22 cellular contexts compared by ENCODE assay signal in the genomic region with DNA sequence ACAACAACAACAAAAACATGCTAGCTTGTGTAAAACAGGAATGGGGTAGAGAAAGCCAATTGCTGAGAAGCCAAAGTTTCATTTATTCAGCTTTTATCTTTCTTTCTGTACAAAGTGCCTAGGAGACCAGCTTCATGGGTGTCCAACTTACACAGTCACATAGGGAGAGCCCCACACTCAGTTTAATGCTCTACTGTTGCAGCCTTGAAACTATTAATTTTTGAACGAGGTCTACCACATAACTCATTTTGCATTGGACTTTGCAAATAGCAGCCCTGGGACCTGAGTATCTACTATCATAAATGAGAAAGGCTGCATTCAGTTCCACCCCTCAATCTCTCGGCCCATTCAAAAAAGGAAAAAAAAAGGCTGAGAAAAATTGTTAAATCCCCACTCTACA.
DNase-seq lines count a peak whose midpoint lies in the region; ATAC-seq, FAIRE-seq and TF ChIP-seq lines count a peak whose summit lies in the region.
"Had no signal": no experiment of that assay in that cellular context is flagged by ENCODE, and none has a peak within 500 bp of the region (broad histone marks: within the 10 kb centered on the region; RNA-seq: fewer than 3 reads in every experiment).

No MANE protein-coding gene starts in this region.

- H3K9me3 ChIP-seq in CD4-positive, CD25-positive, alpha-beta regulatory T cell (ENCODE audit: control insufficient read depth in 2 of 2, low read length in 2 of 2), result no peaks in the 10 kb centered on the region
- no peaks in the 10 kb centered on the region for H3K9me3 ChIP-seq in iPS-20b (ENCODE audit: insufficient read depth, low read depth, low read length)
- H3K9me3 ChIP-seq: thoracic aorta, vagina had no signal

- peaks cover 2% of the 10 kb centered on the region for H3K36me3 ChIP-seq in CD4-positive, CD25-positive, alpha-beta regulatory T cell (ENCODE audit: control insufficient read depth, insufficient read depth, low read length)
- peaks cover 2% of the 10 kb centered on the region for H3K36me3 ChIP-seq in iPS-20b (ENCODE audit: insufficient read depth, low read depth, low read length)
- H3K36me3 ChIP-seq: thoracic aorta, vagina had no signal

- no peaks in the 10 kb centered on the region for H3K27me3 ChIP-seq in CD4-positive, CD25-positive, alpha-beta regulatory T cell (ENCODE audit: control insufficient read depth, insufficient read depth, low read length)
- no peaks in the 10 kb centered on the region for H3K27me3 ChIP-seq in iPS-20b (ENCODE audit: insufficient read depth, low read length)
- H3K27me3 ChIP-seq: vagina had no signal

- H3K4me3 ChIP-seq in CD4-positive, CD25-positive, alpha-beta regulatory T cell (ENCODE audit: low read depth, low read length), result no peak overlapping the region
- H3K4me3 ChIP-seq in iPS-20b (ENCODE audit: low read length), result no peak overlapping the region
- H3K4me3 ChIP-seq: GM23248, thoracic aorta, vagina had no signal

- peaks cover 11% of the 10 kb centered on the region for H3K36me3 Mint-ChIP-seq in CD4-positive, CD25-positive, alpha-beta regulatory T cell

- H3K27ac ChIP-seq in CD4-positive, CD25-positive, alpha-beta regulatory T cell (ENCODE audit: insufficient read depth, low read length, poor library complexity, severe bottlenecking), result no peak overlapping the region
- no peak overlapping the region for H3K27ac ChIP-seq in iPS-20b (ENCODE audit: low read length)
- H3K27ac ChIP-seq: epithelial cell of prostate, GM23248, thoracic aorta, vagina had no signal

- in situ Hi-C loops in GM13976 (cut with MboI; ENCODE audit: low sequenced_read_pairs, unreplicated experiment), result no loop called here

- 0 out of 2 replicates have a peak overlapping the region, but pooled peaks have one; percentile 3 for H3K9ac ChIP-seq in iPS-20b (ENCODE audit: low read depth, low read length)
- H3K9ac ChIP-seq: GM23248 had no signal

- H3K4me1 Mint-ChIP-seq in CD4-positive, CD25-positive, alpha-beta regulatory T cell, result peaks cover 66 to 89% (median 79%) of the 10 kb centered on the region in 4 donors

- no peak for FAIRE-seq in RCC 7860 (lab: Jason Lieb, UNC)

- no peak for TF ChIP-seq CTCF in GM13976 (IDR thresholded peaks at IDR 0.05; ENCODE audit: borderline replicate concordance, control extremely low read depth, extremely low read depth, insufficient read depth, missing control alignments)

- ATAC-seq in CD4-positive, CD25-positive, alpha-beta regulatory T cell (ENCODE audit: low read depth in 2 of 2), result no peak
- ATAC-seq in GM18907 (IDR thresholded peaks at IDR 0.05; ENCODE audit: unreplicated experiment) (peak; percentile 52), HG03135 (IDR thresholded peaks at IDR 0.05; ENCODE audit: unreplicated experiment) (peak; percentile 50)

- DNase-seq in CD4-positive, CD25-positive, alpha-beta regulatory T cell, result no peak
- DNase-seq in GM13976 (ENCODE audit: low spot score), result no peak
- no peak for DNase-seq in RCC 7860 (ENCODE audit: low spot score)
- no peak for DNase-seq in stimulated activated CD4-positive, alpha-beta T cell treated with anti-CD3 and anti-CD28 coated beads, Interleukin-15, amount 100 ng/mL, for 24 hours
- DNase-seq: activated CD4-positive, alpha-beta T cell treated with anti-CD3 and anti-CD28 coated beads, Interleukin-2, amount 10 ng/mL, durations not matched to agents 7 days and 5 days; activated naive CD8-positive, alpha-beta T cell treated with anti-CD3 and anti-CD28 coated beads, Interleukin-2, amount 10 ng/mL, durations not matched to agents 7 days and 5 days; DMS 273 treated with DMSO at 0.1 percent for 48 hours; foreskin fibroblast; Kasumi-1; NCI-H187 treated with DMSO at 0.1 percent for 48 hours; NCI-H2227 treated with DMSO at 0.1 percent for 48 hours; stimulated activated CD4-positive, alpha-beta T cell treated with anti-CD3 and anti-CD28 coated beads, Interleukin-2, amount 100 ng/mL, for 48 hours; stimulated activated naive CD4-positive, alpha-beta T cell treated with Interleukin-2 at 50 U/mL for 16 hours had no signal

- H3K27me3 Mint-ChIP-seq in CD4-positive, CD25-positive, alpha-beta regulatory T cell, result no peaks in the 10 kb centered on the region
- H3K27me3 Mint-ChIP-seq: activated CD4-positive, alpha-beta T cell treated with anti-CD3 and anti-CD28 coated beads, Interleukin-2, amount 10 ng/mL, durations not matched to agents 7 days and 5 days; activated naive CD8-positive, alpha-beta T cell treated with anti-CD3 and anti-CD28 coated beads, Interleukin-2, amount 10 ng/mL, durations not matched to agents 7 days and 5 days had no signal

- H3K27ac Mint-ChIP-seq in CD4-positive, CD25-positive, alpha-beta regulatory T cell, result peak overlapping the region in 2 of 3 donors; percentile 16 to 59
- H3K27ac Mint-ChIP-seq: activated CD4-positive, alpha-beta T cell treated with anti-CD3 and anti-CD28 coated beads, Interleukin-2, amount 10 ng/mL, durations not matched to agents 7 days and 5 days; activated naive CD8-positive, alpha-beta T cell treated with anti-CD3 and anti-CD28 coated beads, Interleukin-2, amount 10 ng/mL, durations not matched to agents 7 days and 5 days; CD14-positive monocyte; mesothelial cell of epicardium had no signal

- H3K4me3 Mint-ChIP-seq in CD4-positive, CD25-positive, alpha-beta regulatory T cell, result peak overlapping the region in 3 of 4 donors; percentile 1 to 16 (median 7)
- H3K4me3 Mint-ChIP-seq: activated CD4-positive, alpha-beta T cell treated with anti-CD3 and anti-CD28 coated beads, Interleukin-2, amount 10 ng/mL, durations not matched to agents 7 days and 5 days; CD14-positive monocyte; mesothelial cell of epicardium had no signal

- H3K4me1 ChIP-seq in CD4-positive, CD25-positive, alpha-beta regulatory T cell (ENCODE audit: control insufficient read depth, insufficient read depth, low read length, poor library complexity, severe bottlenecking), result peaks cover 52% of the 10 kb centered on the region
- H3K4me1 ChIP-seq in iPS-20b (ENCODE audit: insufficient read depth, low read length), result peaks cover 65% of the 10 kb centered on the region

- peaks cover 0 to 2% (median 0%) of the 10 kb centered on the region in 7 donors for H3K9me3 Mint-ChIP-seq in CD4-positive, CD25-positive, alpha-beta regulatory T cell
- H3K9me3 Mint-ChIP-seq: activated CD4-positive, alpha-beta T cell treated with anti-CD3 and anti-CD28 coated beads, Interleukin-2, amount 10 ng/mL, durations not matched to agents 7 days and 5 days had no signal

Comparison
In these comparisons a context has a peak if more than half of its experiments do, and no peak if none do; other contexts are left out.
1. ATAC-seq: peak in GM18907 (single experiment) and HG03135 (single experiment); none in CD4-positive, CD25-positive, alpha-beta regulatory T cell (0 of 2).